ENCODE assay signal across 25 cellular contexts in genomic region chr2:31529256-31529655, GRCh38. TPM values are rescaled to one million over a fixed set of nuclear protein-coding genes. Genes with fewer than 3 reads are reported as not detected.
"Had no signal": no experiment of that assay in that cellular context is flagged by ENCODE, and none has a peak within 500 bp of the region (broad histone marks: within the 10 kb centered on the region; RNA-seq: fewer than 3 reads in every experiment).

No MANE protein-coding gene starts in this region.

- H3K9me3 ChIP-seq: SK-N-SH had no signal

- H3K4me1 Mint-ChIP-seq: IgD-negative memory B cell, T-cell had no signal

- H3K9ac ChIP-seq: SK-N-SH had no signal

- H3K27ac ChIP-seq: RWPE1 had no signal

- H3K27ac Mint-ChIP-seq: IgD-negative memory B cell; T-cell; T-helper 1 cell treated with Interleukin-12 subunit alpha and Interleukin-12 subunit beta and Interleukin-4 antibody, amounts not matched to agents 30 μg/mL and 1 μg/mL, for 36 hours had no signal

- H3K4me3 Mint-ChIP-seq: IgD-negative memory B cell; T-cell; T-helper 1 cell treated with Interleukin-12 subunit alpha and Interleukin-12 subunit beta and Interleukin-4 antibody, amounts not matched to agents 30 μg/mL and 1 μg/mL, for 36 hours had no signal

- ATAC-seq: Panc1, PC-3, T-cell had no signal

- DNase-seq: Karpas-422, KG1, MM.1S, NCI-H1092 treated with DMSO at 0.1 percent for 48 hours, NCI-H1436, NCI-H187, NCI-H2029, NCI-H2171 treated with DMSO at 0.1 percent for 48 hours, NCI-H345, NCI-H446 treated with DMSO at 0.1 percent for 48 hours, NCI-H510A treated with DMSO at 0.1 percent for 48 hours, NCI-H526, NCI-H82, PC-3, SHP77, SK-N-SH, SW 1271, T-cell had no signal

- H3K36me3 Mint-ChIP-seq: IgD-negative memory B cell, T-cell had no signal

- H3K9me3 Mint-ChIP-seq: IgD-negative memory B cell; T-cell; T-helper 1 cell treated with Interleukin-12 subunit alpha and Interleukin-12 subunit beta and Interleukin-4 antibody, amounts not matched to agents 30 μg/mL and 1 μg/mL, for 36 hours had no signal

- H3K4me2 ChIP-seq: SK-N-SH had no signal

RNA-seq across cellular contexts. Expression of gene SRD5A2, which starts 51.5 kb away (rescaled TPM):
- total RNA-seq: HT1080, M059J, SK-MEL-5, T-cell had no signal
- polyA plus RNA-seq: IgD-negative memory B cell, SK-N-SH had no signal
